Comparison of ENCODE assay signal across 10 cellular contexts in the genomic region with DNA sequence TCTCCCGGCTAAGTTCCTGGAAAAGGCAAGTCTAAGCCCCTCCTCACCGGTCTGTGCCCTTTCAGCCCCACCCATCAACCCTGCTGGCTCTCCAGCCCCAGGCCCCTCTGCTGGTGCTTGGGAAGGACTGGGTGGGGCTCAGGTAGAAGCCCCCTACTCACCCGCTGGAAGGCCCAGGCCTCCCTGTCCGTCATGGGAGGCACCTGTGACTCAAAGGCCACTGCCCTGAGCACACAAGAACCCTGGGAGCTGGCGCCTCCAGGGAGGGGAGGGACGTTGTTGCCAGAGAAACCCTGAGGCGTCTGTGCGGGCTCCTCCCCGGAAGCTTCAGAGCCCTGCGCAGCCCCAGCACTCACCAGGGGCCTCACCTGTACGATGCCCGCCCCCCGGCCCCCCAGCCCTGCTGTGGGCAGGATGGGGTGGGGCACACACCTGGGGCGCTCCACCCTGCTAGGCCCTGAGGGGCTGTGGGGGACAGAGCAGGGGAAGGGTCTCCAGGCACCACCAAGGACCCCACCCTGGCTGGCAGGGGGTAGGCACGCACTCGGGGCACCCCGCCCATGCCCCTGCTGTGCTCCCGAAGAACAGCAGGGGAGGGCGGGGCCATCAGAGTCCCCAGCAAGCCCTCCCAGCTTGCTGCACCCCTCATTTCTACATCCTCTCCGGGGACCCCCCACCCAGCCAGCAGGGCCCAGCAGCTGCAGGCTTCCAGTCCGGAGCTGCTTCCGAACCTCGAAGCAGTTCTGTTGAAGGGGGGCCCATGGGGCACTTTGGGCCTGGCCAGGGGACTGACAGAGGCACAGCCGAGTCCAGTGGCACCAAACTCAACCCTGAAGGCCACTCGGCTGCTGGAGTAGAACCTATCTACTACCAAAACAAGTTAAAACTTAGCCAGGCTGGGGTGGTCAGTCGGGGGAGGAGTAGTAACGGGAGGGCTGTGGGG. TPM values are rescaled to one million over a fixed set of nuclear protein-coding genes. Genes with fewer than 3 reads are reported as not detected.
DNase-seq lines count a peak whose midpoint lies in the region; ATAC-seq and TF ChIP-seq lines count a peak whose summit lies in the region.
"Had no signal": no experiment of that assay in that cellular context is flagged by ENCODE, and none has a peak within 500 bp of the region (broad histone marks: within the 10 kb centered on the region; RNA-seq: fewer than 3 reads in every experiment).

No MANE protein-coding gene starts in this region.

- peak; percentile 31 for DNase-seq in stimulated activated CD4-positive, alpha-beta T cell treated with anti-CD3 and anti-CD28 coated beads, Interleukin-15, amount 100 ng/mL, for 24 hours
- no peak for DNase-seq in stimulated activated CD4-positive, alpha-beta T cell treated with anti-CD3 and anti-CD28 coated beads, Interleukin-4, amount 100 ng/mL, for 4 hours
- DNase-seq in NCI-H2196 treated with DMSO at 0.1 percent for 48 hours (lab: John Stamatoyannopoulos, UW; ENCODE audit: unreplicated experiment) (peak; percentile 35), foreskin fibroblast (no peak), pons (ENCODE audit: low spot score) (no peak)
- DNase-seq: cerebellar nuclear complex had no signal

- H3K36me3 Mint-ChIP-seq in activated T-helper 17 cell treated with anti-CD3 and anti-CD28 coated beads, Interleukin-2, amount 50 U/mL, for 72 hours (ENCODE audit: low read depth) = no peaks in the 10 kb centered on the region

- no peak overlapping the region for H3K4me3 ChIP-seq in foreskin fibroblast (ENCODE audit: low read depth in 1 of 2, low read length in 2 of 2)

- ATAC-seq in activated T-helper 17 cell treated with anti-CD3 and anti-CD28 coated beads, Interleukin-2, amount 50 U/mL, for 72 hours (replicated peaks) = peak; percentile 20
- no peak for ATAC-seq in HG03280 (IDR thresholded peaks at IDR 0.05; ENCODE audit: unreplicated experiment)
- ATAC-seq in HG03432 (IDR thresholded peaks at IDR 0.05; ENCODE audit: unreplicated experiment) = no peak

- H3K4me3 Mint-ChIP-seq in activated T-helper 17 cell treated with anti-CD3 and anti-CD28 coated beads, Interleukin-2, amount 50 U/mL, for 72 hours = no peak overlapping the region
- H3K4me3 Mint-ChIP-seq: nephron had no signal

- H3K4me1 Mint-ChIP-seq in activated T-helper 17 cell treated with anti-CD3 and anti-CD28 coated beads, Interleukin-2, amount 50 U/mL, for 72 hours = no peaks in the 10 kb centered on the region
- H3K4me1 Mint-ChIP-seq: nephron had no signal

- H3K9me3 Mint-ChIP-seq in activated T-helper 17 cell treated with anti-CD3 and anti-CD28 coated beads, Interleukin-2, amount 50 U/mL, for 72 hours = peaks cover 4% of the 10 kb centered on the region

- H3K27me3 Mint-ChIP-seq in activated T-helper 17 cell treated with anti-CD3 and anti-CD28 coated beads, Interleukin-2, amount 50 U/mL, for 72 hours = no peaks in the 10 kb centered on the region

- no peak for TF ChIP-seq CTCF in foreskin fibroblast (IDR thresholded peaks at IDR 0.05; ENCODE audit: low read depth, low read length)

- H3K27ac Mint-ChIP-seq in activated T-helper 17 cell treated with anti-CD3 and anti-CD28 coated beads, Interleukin-2, amount 50 U/mL, for 72 hours = no peak overlapping the region
- H3K27ac Mint-ChIP-seq: nephron had no signal

RNA-seq across cellular contexts. Expression of a gene that starts 7.8 kb away (rescaled TPM):
- total RNA-seq in activated T-helper 17 cell treated with anti-CD3 and anti-CD28 coated beads, Interleukin-2, amount 50 U/mL, for 72 hours = under 1 TPM in 1 of 2 donors, not detected in 1; 0.02 TPM

RNA-seq across cellular contexts. Expression of a gene that starts 15.6 kb away (rescaled TPM):
- total RNA-seq in activated T-helper 17 cell treated with anti-CD3 and anti-CD28 coated beads, Interleukin-2, amount 50 U/mL, for 72 hours = 10 to 100 TPM in 1 of 2 donors, 1 to 10 TPM in 1; 5.9 to 16.3 TPM

RNA-seq across cellular contexts. Expression of a gene that starts 51.8 kb away (rescaled TPM):
- 10 to 100 TPM; 10.3 to 24.0 TPM for total RNA-seq in activated T-helper 17 cell treated with anti-CD3 and anti-CD28 coated beads, Interleukin-2, amount 50 U/mL, for 72 hours

Comparison
In these comparisons a context has a peak if more than half of its experiments do, and no peak if none do; other contexts are left out.
1. DNase-seq: peak in stimulated activated CD4-positive, alpha-beta T cell treated with anti-CD3 and anti-CD28 coated beads, Interleukin-15, amount 100 ng/mL, for 24 hours (single experiment) and NCI-H2196 treated with DMSO at 0.1 percent for 48 hours (single experiment); none in stimulated activated CD4-positive, alpha-beta T cell treated with anti-CD3 and anti-CD28 coated beads, Interleukin-4, amount 100 ng/mL, for 4 hours (0 of 2), foreskin fibroblast (0 of 2) and pons (single experiment).